In the genomic region with DNA sequence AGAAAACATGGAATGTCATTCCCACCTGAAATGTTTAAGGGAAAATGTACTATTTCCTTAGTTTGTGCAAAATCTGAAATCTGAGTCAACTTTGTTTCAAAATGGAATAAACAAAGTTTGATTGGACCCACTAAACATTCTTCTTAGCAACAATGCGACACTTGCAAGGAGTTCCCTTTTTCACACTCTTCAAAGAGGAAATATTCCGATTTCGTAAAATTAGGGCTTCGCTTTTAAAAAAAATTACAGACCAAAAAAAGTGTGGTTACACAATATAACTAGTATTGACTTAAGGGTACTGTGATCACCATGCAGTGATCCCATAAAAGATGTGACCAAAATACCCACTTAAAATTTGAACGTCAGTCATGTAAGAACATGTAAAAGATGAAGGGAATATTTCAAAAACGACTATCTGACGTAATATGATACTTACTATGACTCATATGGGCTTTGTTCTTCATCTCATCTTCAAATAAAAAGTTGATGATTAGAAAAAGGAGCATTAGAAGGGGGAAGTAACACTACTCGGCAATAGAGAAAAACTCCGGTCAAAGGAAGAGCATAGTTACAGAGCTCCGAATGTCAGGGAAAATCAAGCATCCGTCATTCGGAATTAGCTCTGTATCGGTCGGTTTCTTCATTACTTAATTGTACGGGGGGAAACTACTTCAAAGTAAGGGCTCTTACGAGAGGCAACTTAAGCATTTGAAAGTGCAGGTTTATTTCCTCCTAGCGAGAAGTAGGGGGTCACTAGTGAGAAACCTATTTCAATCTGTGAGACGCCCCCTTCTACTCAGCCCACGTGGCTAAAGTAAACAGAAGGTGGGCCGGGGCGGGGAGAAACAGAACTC, we compare ENCODE assay signal across 7 cellular contexts. TPM values are rescaled to one million over a fixed set of nuclear protein-coding genes. Genes with fewer than 3 reads are reported as not detected.
DNase-seq lines count a peak whose midpoint lies in the region; ATAC-seq, FAIRE-seq and TF ChIP-seq lines count a peak whose summit lies in the region.

No MANE protein-coding gene starts in this region.

- H3K36me3 Mint-ChIP-seq in activated T-helper 2 cell treated with anti-CD3 and anti-CD28 coated beads, Interferon-gamma antibody, Interleukin-2, Interleukin-4, amounts not matched to agents 10 μg/mL and 5 μg/mL and 100 μg/mL, durations not matched to agents 14 hours and 24 hours and 36 hours (ENCODE audit: low read depth) = peaks cover 7% of the 10 kb centered on the region

- 43 to 56% (median 44%) methylated on average over 21 of the region's 21 CpGs for WGBS in stomach, 5 donors

- TF ChIP-seq CTCF in stomach (IDR thresholded peaks at IDR 0.05) = no peak

- ATAC-seq in GM18508 (IDR thresholded peaks at IDR 0.05; ENCODE audit: insufficient read depth, unreplicated experiment) (peak; percentile 26), HG03521 (IDR thresholded peaks at IDR 0.05; ENCODE audit: unreplicated experiment) (peak; percentile 0)

- H3K4me3 Mint-ChIP-seq in activated T-helper 2 cell treated with anti-CD3 and anti-CD28 coated beads, Interferon-gamma antibody, Interleukin-2, Interleukin-4, amounts not matched to agents 10 μg/mL and 5 μg/mL and 100 μg/mL, durations not matched to agents 14 hours and 24 hours and 36 hours (ENCODE audit: low read depth) = peak overlapping the region; percentile 89

- H3K36me3 ChIP-seq in stomach = no peaks in the 10 kb centered on the region

- no peaks in the 10 kb centered on the region for H3K27me3 ChIP-seq in stomach

- FAIRE-seq in RCC 7860 (lab: Jason Lieb, UNC) = no peak

- no peaks in the 10 kb centered on the region for H3K9me3 ChIP-seq in stomach

- no peak for TF ChIP-seq POLR2A in stomach (IDR thresholded peaks at IDR 0.05)

- no peaks in the 10 kb centered on the region for H3K27me3 Mint-ChIP-seq in activated T-helper 2 cell treated with anti-CD3 and anti-CD28 coated beads, Interferon-gamma antibody, Interleukin-2, Interleukin-4, amounts not matched to agents 10 μg/mL and 5 μg/mL and 100 μg/mL, durations not matched to agents 14 hours and 24 hours and 36 hours (ENCODE audit: low read depth)

- peak overlapping the region; percentile 77 to 88 (median 80) for H3K4me3 ChIP-seq in stomach

- peaks cover 6 to 39% (median 29%) of the 10 kb centered on the region in 4 donors for H3K4me1 ChIP-seq in stomach

- no peak for TF ChIP-seq EP300 in stomach (IDR thresholded peaks at IDR 0.05)

- H3K27ac ChIP-seq in stomach = peak overlapping the region; percentile 75 to 93 (median 90)

- peaks cover 26% of the 10 kb centered on the region for H3K4me1 Mint-ChIP-seq in activated T-helper 2 cell treated with anti-CD3 and anti-CD28 coated beads, Interferon-gamma antibody, Interleukin-2, Interleukin-4, amounts not matched to agents 10 μg/mL and 5 μg/mL and 100 μg/mL, durations not matched to agents 14 hours and 24 hours and 36 hours (ENCODE audit: low read depth)

- no peaks in the 10 kb centered on the region for H3K9me3 Mint-ChIP-seq in activated T-helper 2 cell treated with anti-CD3 and anti-CD28 coated beads, Interferon-gamma antibody, Interleukin-2, Interleukin-4, amounts not matched to agents 10 μg/mL and 5 μg/mL and 100 μg/mL, durations not matched to agents 14 hours and 24 hours and 36 hours

- intact Hi-C loops in activated T-helper 2 cell treated with anti-CD3 and anti-CD28 coated beads, Interferon-gamma antibody, Interleukin-2, Interleukin-4, amounts not matched to agents 10 μg/mL and 5 μg/mL and 100 μg/mL, durations not matched to agents 14 hours and 24 hours and 36 hours (cut with micrococcal nuclease) = loop anchor here (5.0 to 10.0 kb wide), 7 partner anchors 72 to 1172 kb away; a partner anchor contains a TSS
- intact Hi-C loops in stomach (cut with DNase I; ENCODE audit: low total_unique reads) = no loop called here

- peak overlapping the region; percentile 92 for H3K27ac Mint-ChIP-seq in activated T-helper 2 cell treated with anti-CD3 and anti-CD28 coated beads, Interferon-gamma antibody, Interleukin-2, Interleukin-4, amounts not matched to agents 10 μg/mL and 5 μg/mL and 100 μg/mL, durations not matched to agents 14 hours and 24 hours and 36 hours

- no peak for DNase-seq in activated T-helper 2 cell treated with anti-CD3 and anti-CD28 coated beads, Interferon-gamma antibody, Interleukin-2, Interleukin-4, amounts not matched to agents 10 μg/mL and 5 μg/mL and 100 μg/mL, durations not matched to agents 14 hours and 24 hours and 36 hours (ENCODE audit: low spot score)
- DNase-seq in iris pigment epithelial cell (ENCODE audit: low read depth) (peak; percentile 46), stomach (no peak), RCC 7860 (ENCODE audit: low spot score) (no peak), AG08395 (ENCODE audit: low spot score) (no peak)

RNA-seq across cellular contexts. Expression of a gene that starts 1.4 kb away (rescaled TPM):
- total RNA-seq in activated T-helper 2 cell treated with anti-CD3 and anti-CD28 coated beads, Interferon-gamma antibody, Interleukin-2, Interleukin-4, amounts not matched to agents 10 μg/mL and 5 μg/mL and 100 μg/mL, durations not matched to agents 14 hours and 24 hours and 36 hours = 31.1 and 31.2 TPM in 2 replicates
- total RNA-seq in stomach = 10 to 100 TPM; 20.3 to 30.3 (median 26.3) TPM
- 1 to 10 TPM; 1.7 to 2.7 (median 2.3) TPM for polyA plus RNA-seq in stomach
